Comparison of ENCODE assay signal across 7 cellular contexts in genomic region chr6:125300992-125301434, GRCh38. TPM values are rescaled to one million over a fixed set of nuclear protein-coding genes. Genes with fewer than 3 reads are reported as not detected.
DNase-seq lines count a peak whose midpoint lies in the region; ATAC-seq and TF ChIP-seq lines count a peak whose summit lies in the region.

No MANE protein-coding gene starts in this region.

- TF ChIP-seq RAD21 in liver (IDR thresholded peaks at IDR 0.05): no peak

- peaks cover 7% of the 10 kb centered on the region for H3K27me3 Mint-ChIP-seq in MCF 10A (ENCODE audit: insufficient read depth, unreplicated experiment)

- no TSS peak for BruUV-seq in MCF 10A (replicated peaks; lab: Mats Ljungman, UMichigan)

- H3K27ac Mint-ChIP-seq in MCF 10A (ENCODE audit: low read depth, unreplicated experiment): peak overlapping the region; percentile 33

- H3K36me3 Mint-ChIP-seq in MCF 10A (ENCODE audit: insufficient read depth, unreplicated experiment): peaks cover 47% of the 10 kb centered on the region

- H3K27ac ChIP-seq in liver (ENCODE audit: low read depth in 1 of 2, low read length in 2 of 2) (peak overlapping the region; percentile 82 to 89), transverse colon (peak overlapping the region; percentile 79 to 93 (median 90))

- H3K4me3 ChIP-seq in GM06990 (replicated peaks; ENCODE audit: low read depth, low read length): peak overlapping the region; percentile 83
- H3K4me3 ChIP-seq in LNCaP clone FGC (ENCODE audit: low read depth, low read length): peak overlapping the region; percentile 72
- peak overlapping the region; percentile 59 to 86 (median 78) for H3K4me3 ChIP-seq in liver (ENCODE audit: low read depth in 1 of 3, low read length in 3 of 3)
- peak overlapping the region; percentile 49 to 89 (median 70) for H3K4me3 ChIP-seq in transverse colon

- H3K4me1 Mint-ChIP-seq in MCF 10A (ENCODE audit: insufficient read depth, unreplicated experiment): peaks cover 32% of the 10 kb centered on the region

- in situ Hi-C loops in transverse colon (cut with MboI; ENCODE audit: low pct_ligation_motif_present in 1 of 4, low pct_unique_long_range_greater_than_20kb in 1 of 4, low sequenced_read_pairs in 3 of 4): loop anchor here (10.0 to 25.0 kb wide), 2 partner anchors 661 to 694 kb away; partner anchors contain the start of gene HINT3 (in 3 of the 4)

- ATAC-seq in HG03432 (IDR thresholded peaks at IDR 0.05; ENCODE audit: unreplicated experiment): no peak

- no peak for TF ChIP-seq EP300 in transverse colon (IDR thresholded peaks at IDR 0.05; ENCODE audit: low read depth)

- DNase-seq in GM06990 (ENCODE audit: extremely low read depth, insufficient read length): no peak
- DNase-seq in LNCaP clone FGC (ENCODE audit: low read depth): no peak
- DNase-seq in MCF 10A (ENCODE audit: unreplicated experiment): peak; percentile 25
- no peak for DNase-seq in transverse colon
- DNase-seq in posterior vena cava (ENCODE audit: low spot score): no peak

- peaks cover 12% of the 10 kb centered on the region for H3K9me3 Mint-ChIP-seq in MCF 10A (ENCODE audit: unreplicated experiment)

- H3K9ac ChIP-seq in liver (ENCODE audit: low read depth in 1 of 2, low read length in 2 of 2): peak overlapping the region; percentile 33 to 88

- intact Hi-C loops in MCF 10A (cut with micrococcal nuclease) (loop anchor here (1.0 to 2.0 kb wide), 4 partner anchors 26 to 430 kb away; no protein-coding TSS in a partner anchor), transverse colon (cut with DNase I; ENCODE audit: low total_unique reads) (no loop called here), posterior vena cava (cut with DNase I) (loop anchor here in 1 of 2 donors (5.0 kb wide), 1 partner anchor 149 kb away; the partner anchor contains the start of gene TPD52L1)

- WGBS in liver: 2% methylated on average over 11 of the region's 11 CpGs
- WGBS in transverse colon (ENCODE audit: low coverage in 1 of 2), 2 donors: 0 to 2% methylated on average over 8 to 11 of the region's 11 CpGs

- H3K9me3 ChIP-seq in liver (ENCODE audit: control insufficient read depth in 4 of 4, low read length in 3 of 4) (no peaks in the 10 kb centered on the region), transverse colon (no peaks in the 10 kb centered on the region)

- H3K27me3 ChIP-seq in GM06990 (replicated peaks; ENCODE audit: control insufficient read depth, insufficient read depth, low read length) (no peaks in the 10 kb centered on the region), liver (ENCODE audit: control insufficient read depth in 4 of 4, insufficient read depth in 4 of 4, low read length in 3 of 4) (no peaks in the 10 kb centered on the region), transverse colon (no peaks in the 10 kb centered on the region)

- no peak for TF ChIP-seq POLR2A in transverse colon (IDR thresholded peaks at IDR 0.05)

- POLR2A ChIA-PET in MCF 10A (lab: Yijun Ruan, JAX): interaction anchor here (0.7 to 3.2 kb wide), 16 partner anchors 11 to 1181 kb away, joined by 3 to 30 read pairs (median 4); partner anchors contain the start of genes NCOA7 and TPD52L1

- CTCF ChIA-PET in MCF 10A (lab: Yijun Ruan, JAX): interaction anchor here (0.6 to 3.5 kb wide), 11 partner anchors 10 to 452 kb away, joined by 3 to 25 read pairs (median 4); partner anchors contain the start of gene TPD52L1

- H3K36me3 ChIP-seq in GM06990 (ENCODE audit: control insufficient read depth, insufficient read depth, low read length) (no peaks in the 10 kb centered on the region; the same call in 1 of the 2 replicates), liver (ENCODE audit: control insufficient read depth in 4 of 4, insufficient read depth in 3 of 4, low read depth in 1 of 4, low read length in 3 of 4) (peaks cover 0 to 16% (median 5%) of the 10 kb centered on the region in 4 donors), transverse colon (peaks cover 0 to 6% (median 0%) of the 10 kb centered on the region in 4 donors)

- H3K4me1 ChIP-seq in liver (ENCODE audit: control insufficient read depth in 4 of 4, insufficient read depth in 4 of 4, low read length in 3 of 4): peaks cover 0 to 9% (median 6%) of the 10 kb centered on the region in 4 donors
- H3K4me1 ChIP-seq in transverse colon: peaks cover 0 to 21% (median 11%) of the 10 kb centered on the region in 4 donors

- peak overlapping the region; percentile 79 for H3K4me3 Mint-ChIP-seq in MCF 10A (ENCODE audit: unreplicated experiment)

- TF ChIP-seq CTCF in GM06990 (IDR thresholded peaks at IDR 0.05; ENCODE audit: insufficient read depth, low read length, poor library complexity, severe bottlenecking) (no peak), LNCaP clone FGC (IDR thresholded peaks at IDR 0.05; ENCODE audit: control insufficient read depth, extremely low read depth, insufficient read depth) (no peak), MCF 10A (IDR thresholded peaks at IDR 0.05; ENCODE audit: unreplicated experiment) (no peak), liver (IDR thresholded peaks at IDR 0.05; ENCODE audit: low read depth, low read length, missing input control) (no peak), transverse colon (IDR thresholded peaks at IDR 0.05) (no peak)

TF ChIP-seq in liver, 16 proteins besides CTCF, POLR2A, EP300 and RAD21:
- TF ChIP-seq YY1 (IDR thresholded peaks at IDR 0.05) (no peak), HNF4G (IDR thresholded peaks at IDR 0.05) (no peak), ATF3 (IDR thresholded peaks at IDR 0.05) (no peak), ZBTB33 (IDR thresholded peaks at IDR 0.05) (no peak)
TF ChIP-seq in liver: peak in this region for 0.

RNA-seq across cellular contexts. Expression of gene HDDC2, which starts 0.8 kb away (rescaled TPM):
- total RNA-seq in MCF 10A (2022) (141 and 167 TPM in 2 replicates), liver (10 to 100 TPM in 1 of 2 donors, 1 to 10 TPM in 1; 8.8 to 21.0 TPM), transverse colon (10 to 100 TPM in 3 of 4 donors, 1 to 10 TPM in 1; 7.2 to 42.4 (median 25.7) TPM), posterior vena cava (10 to 100 TPM; 47.8 to 53.2 TPM)
- polyA plus RNA-seq in liver: 10 to 100 TPM in 1 of 2 donors, 1 to 10 TPM in 1; 9.6 to 14.0 TPM
